Comparison of ENCODE assay signal across 16 cellular contexts in the genomic region with DNA sequence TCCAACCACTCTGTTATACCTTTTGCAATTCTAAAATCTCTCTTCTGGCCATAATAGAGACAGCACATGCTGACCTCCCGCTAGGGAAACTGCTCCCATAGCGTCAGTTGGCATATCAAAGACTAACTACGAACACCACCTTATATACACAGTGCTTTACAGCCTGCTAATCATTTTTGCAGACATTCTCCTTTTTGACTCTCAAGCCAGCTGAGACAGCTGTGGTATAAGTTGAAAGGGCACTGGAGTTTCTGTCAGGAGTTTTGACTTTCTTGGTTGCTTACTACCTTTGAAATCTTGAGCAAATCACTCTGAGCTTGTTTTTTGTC.
A peak's percentile ranks its signal among the peaks of the same experiment; 100 is the strongest.
DNase-seq lines count a peak whose midpoint lies in the region; ATAC-seq and TF ChIP-seq lines count a peak whose summit lies in the region.
"Had no signal": no experiment of that assay in that cellular context is flagged by ENCODE, and none has a peak within 500 bp of the region (broad histone marks: within the 10 kb centered on the region; RNA-seq: fewer than 3 reads in every experiment).

No MANE protein-coding gene starts in this region.

- DNase-seq in CD4-positive, alpha-beta T cell = no peak
- no peak for DNase-seq in Caco-2
- DNase-seq in DMS53 (lab: John Stamatoyannopoulos, UW) = no peak
- DNase-seq: cerebellar nuclear complex, GOT3, head of caudate nucleus, left cardiac atrium had no signal

- CTCF ChIA-PET in CD4-positive, alpha-beta T cell (lab: Charles Lee) = no interaction called here
- CTCF ChIA-PET in Caco-2 (lab: Charles Lee) = no interaction called here

- POLR2A ChIA-PET in CD4-positive, alpha-beta T cell (lab: Charles Lee) = interaction anchor here (1.3 kb wide), 1 partner anchor 11 kb away, joined by 3 read pairs; no protein-coding TSS in a partner anchor
- POLR2A ChIA-PET in Caco-2 (lab: Charles Lee) = no interaction called here

- no peaks in the 10 kb centered on the region for H3K9me3 Mint-ChIP-seq in CD4-positive, alpha-beta T cell
- no peaks in the 10 kb centered on the region for H3K9me3 Mint-ChIP-seq in Caco-2 (ENCODE audit: unreplicated experiment)
- H3K9me3 Mint-ChIP-seq: T-cell had no signal

- H3K4me3 ChIP-seq in OCI-LY3 (ENCODE audit: low read length) (peak overlapping the region; percentile 70), Caco-2 (ENCODE audit: low read depth, low read length) (no peak overlapping the region)
- H3K4me3 ChIP-seq: right atrium auricular region had no signal

- ATAC-seq in CD4-positive, alpha-beta T cell (ENCODE audit: poor library complexity) = peak; percentile 37
- ATAC-seq in GM19025 (IDR thresholded peaks at IDR 0.05; ENCODE audit: low read depth, unreplicated experiment) (peak; percentile 12), HG02943 (IDR thresholded peaks at IDR 0.05; ENCODE audit: low read depth, unreplicated experiment) (peak; percentile 26), GM19351 (IDR thresholded peaks at IDR 0.05; ENCODE audit: unreplicated experiment) (no peak), GM21360 (IDR thresholded peaks at IDR 0.05; ENCODE audit: unreplicated experiment) (no peak)
- ATAC-seq: left cardiac atrium had no signal

- H4K20me1 ChIP-seq in OCI-LY3 (ENCODE audit: insufficient read depth, low read length) = no peaks in the 10 kb centered on the region

- peak overlapping the region; percentile 84 for H3K4me2 ChIP-seq in OCI-LY3 (ENCODE audit: low read length)

- no peak for TF ChIP-seq CTCF in CD4-positive, alpha-beta T cell (IDR thresholded peaks at IDR 0.05)
- TF ChIP-seq CTCF in OCI-LY3 (IDR thresholded peaks at IDR 0.05; ENCODE audit: low read depth, low read length) (no peak), Caco-2 (IDR thresholded peaks at IDR 0.05; ENCODE audit: insufficient read depth in 1 of 2, low read depth in 1 of 2, low read length in 1 of 2, severe bottlenecking in 1 of 2, unreplicated experiment in 1 of 2) (no peak)

- peaks cover 10% of the 10 kb centered on the region for H3K4me1 Mint-ChIP-seq in CD4-positive, alpha-beta T cell (ENCODE audit: low read depth)
- H3K4me1 Mint-ChIP-seq in Caco-2 (ENCODE audit: low read depth, unreplicated experiment) = no peaks in the 10 kb centered on the region
- H3K4me1 Mint-ChIP-seq: nephron had no signal

- H3K4me3 Mint-ChIP-seq in CD4-positive, alpha-beta T cell = no peak overlapping the region
- no peak overlapping the region for H3K4me3 Mint-ChIP-seq in Caco-2 (ENCODE audit: unreplicated experiment)
- H3K4me3 Mint-ChIP-seq: activated naive CD8-positive, alpha-beta T cell; nephron had no signal

- H3K36me3 ChIP-seq in OCI-LY3 (replicated peaks; ENCODE audit: low read depth, low read length) = no peaks in the 10 kb centered on the region
- no peaks in the 10 kb centered on the region for H3K36me3 ChIP-seq in Caco-2 (ENCODE audit: control insufficient read depth, insufficient read depth, low read length)
- H3K36me3 ChIP-seq: right atrium auricular region had no signal

- intact Hi-C loops in CD4-positive, alpha-beta T cell (cut with DNase I, micrococcal nuclease) = no loop called here
- intact Hi-C loops in Caco-2 (cut with micrococcal nuclease; ENCODE audit: unreplicated experiment) = no loop called here

- no peaks in the 10 kb centered on the region for H3K27me3 ChIP-seq in CD4-positive, alpha-beta T cell (ENCODE audit: control insufficient read depth, insufficient read depth, low read length)
- H3K27me3 ChIP-seq in OCI-LY3 (ENCODE audit: low read depth, low read length) (no peaks in the 10 kb centered on the region), Caco-2 (replicated peaks; ENCODE audit: control insufficient read depth, insufficient read depth, low read length) (no peaks in the 10 kb centered on the region; the same call in 1 of the 2 replicates)
- H3K27me3 ChIP-seq: right atrium auricular region had no signal

- H3K79me2 ChIP-seq in OCI-LY3 (ENCODE audit: low read length) = no peaks in the 10 kb centered on the region

- H3K9ac ChIP-seq in OCI-LY3 (ENCODE audit: low read length) = peak overlapping the region; percentile 78

- no peaks in the 10 kb centered on the region for H3K9me3 ChIP-seq in CD4-positive, alpha-beta T cell (ENCODE audit: control insufficient read depth, low read length)
- 0 out of 2 replicates have a peak, but pooled peaks cover 10% of the 10 kb centered on the region for H3K9me3 ChIP-seq in OCI-LY3 (ENCODE audit: insufficient read depth, low read length)
- no peaks in the 10 kb centered on the region for H3K9me3 ChIP-seq in Caco-2

- no TSS peak for BruUV-seq in Caco-2 (replicated peaks; lab: Mats Ljungman, UMichigan)

- no peaks in the 10 kb centered on the region for H3K36me3 Mint-ChIP-seq in CD4-positive, alpha-beta T cell (ENCODE audit: low read depth)
- no peaks in the 10 kb centered on the region for H3K36me3 Mint-ChIP-seq in Caco-2 (ENCODE audit: insufficient read depth, unreplicated experiment)
- H3K36me3 Mint-ChIP-seq: activated naive CD8-positive, alpha-beta T cell; T-cell had no signal

- H3K4me1 ChIP-seq in OCI-LY3 (ENCODE audit: low read length) (peaks cover 49% of the 10 kb centered on the region), Caco-2 (no peaks in the 10 kb centered on the region)
- H3K4me1 ChIP-seq: right atrium auricular region had no signal

- no peak overlapping the region for H3K27ac ChIP-seq in CD4-positive, alpha-beta T cell (ENCODE audit: low read depth, low read length)
- peak overlapping the region; percentile 100 for H3K27ac ChIP-seq in OCI-LY3 (ENCODE audit: low read length)
- H3K27ac ChIP-seq: right atrium auricular region had no signal

- H3K27ac Mint-ChIP-seq in CD4-positive, alpha-beta T cell = peak overlapping the region; percentile 8
- no peak overlapping the region for H3K27ac Mint-ChIP-seq in Caco-2 (ENCODE audit: unreplicated experiment)
- H3K27ac Mint-ChIP-seq: activated naive CD8-positive, alpha-beta T cell; nephron had no signal

- H2AFZ ChIP-seq in OCI-LY3 (ENCODE audit: low read depth, low read length) = peak overlapping the region; percentile 68; the same call in 1 of the 2 replicates

- peaks cover 16% of the 10 kb centered on the region for H3K27me3 Mint-ChIP-seq in CD4-positive, alpha-beta T cell
- H3K27me3 Mint-ChIP-seq in Caco-2 (ENCODE audit: insufficient read depth, unreplicated experiment) = peaks cover 16% of the 10 kb centered on the region

Comparison
In these comparisons a context has a peak if more than half of its experiments do, and no peak if none do; other contexts are left out.
1. ATAC-seq: peak in CD4-positive, alpha-beta T cell (single experiment), GM19025 (single experiment) and HG02943 (single experiment); none in GM19351 (single experiment) and GM21360 (single experiment).